ENCODE assay signal across 1 cellular context in the genomic region with DNA sequence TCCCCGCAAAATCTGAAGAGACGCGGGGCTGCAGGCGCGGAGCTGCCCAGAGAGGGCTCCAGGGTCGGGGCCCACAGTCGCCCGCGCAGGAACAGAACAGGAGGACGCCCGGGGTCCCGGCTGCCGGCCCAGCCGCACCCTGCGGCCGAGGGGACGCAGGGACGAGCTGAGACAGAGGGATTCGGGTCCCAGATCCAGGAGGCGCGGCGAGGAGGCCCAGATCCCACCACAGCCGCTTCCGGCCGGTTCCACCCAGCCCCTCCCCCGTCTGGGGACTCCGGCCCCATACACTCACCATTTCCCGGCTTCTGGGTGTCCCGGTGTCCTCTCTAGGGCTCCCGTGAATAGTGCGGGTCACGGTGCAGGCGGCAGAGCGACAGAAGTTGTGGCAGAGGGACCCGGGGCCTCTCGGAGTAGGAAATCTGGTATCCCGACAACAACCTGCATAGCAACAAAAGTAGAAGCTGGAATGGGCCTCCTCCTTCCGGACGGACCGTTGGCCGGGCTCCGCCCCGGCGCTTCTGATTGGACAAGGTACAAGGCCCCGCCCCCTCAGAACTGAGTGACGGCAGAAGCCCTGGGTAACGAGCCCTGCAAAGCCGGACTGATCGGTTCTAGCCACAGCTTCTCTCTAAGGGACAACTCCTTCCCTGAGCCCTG.
TF ChIP-seq lines count a peak whose summit lies in the region.

Gene ZNF20 (minus strand): TSS at position 466 of the 660 bp plus-strand sequence. CDS start 168 bp downstream, at position 298.

TF ChIP-seq in HepG2, 621 proteins besides CTCF, POLR2A, EP300 and RAD21 (continued from another document and continues in another):
- no peak; the same call in 1 of the 2 replicates for TF ChIP-seq TFAP4 (IDR thresholded peaks at IDR 0.05; ENCODE audit: borderline replicate concordance, low read depth)
- no peak for TF ChIP-seq USF2 (IDR thresholded peaks at IDR 0.05; ENCODE audit: low read depth, low read length)
- TF ChIP-seq USF2 (CRISPR knock-in tag; IDR thresholded peaks at IDR 0.05; ENCODE audit: borderline replicate concordance): 0 out of 2 replicates have a peak, but pooled peaks have one; percentile 22
- peak; percentile 89 for TF ChIP-seq PHF8 (CRISPR knock-in tag; IDR thresholded peaks at IDR 0.05)
- TF ChIP-seq ZNF619 (CRISPR knock-in tag; IDR thresholded peaks at IDR 0.05): no peak
- TF ChIP-seq ZNF703 (CRISPR knock-in tag; IDR thresholded peaks at IDR 0.05; ENCODE audit: borderline replicate concordance): 0 out of 2 replicates have a peak, but pooled peaks have one; percentile 51
- no peak; the same call in 1 of the 2 replicates for TF ChIP-seq ZNF274 (CRISPR knock-in tag; IDR thresholded peaks at IDR 0.05)
- peak; percentile 64 for TF ChIP-seq FOXJ3 (CRISPR knock-in tag; IDR thresholded peaks at IDR 0.05; ENCODE audit: borderline replicate concordance)
- TF ChIP-seq, protein P1, sequence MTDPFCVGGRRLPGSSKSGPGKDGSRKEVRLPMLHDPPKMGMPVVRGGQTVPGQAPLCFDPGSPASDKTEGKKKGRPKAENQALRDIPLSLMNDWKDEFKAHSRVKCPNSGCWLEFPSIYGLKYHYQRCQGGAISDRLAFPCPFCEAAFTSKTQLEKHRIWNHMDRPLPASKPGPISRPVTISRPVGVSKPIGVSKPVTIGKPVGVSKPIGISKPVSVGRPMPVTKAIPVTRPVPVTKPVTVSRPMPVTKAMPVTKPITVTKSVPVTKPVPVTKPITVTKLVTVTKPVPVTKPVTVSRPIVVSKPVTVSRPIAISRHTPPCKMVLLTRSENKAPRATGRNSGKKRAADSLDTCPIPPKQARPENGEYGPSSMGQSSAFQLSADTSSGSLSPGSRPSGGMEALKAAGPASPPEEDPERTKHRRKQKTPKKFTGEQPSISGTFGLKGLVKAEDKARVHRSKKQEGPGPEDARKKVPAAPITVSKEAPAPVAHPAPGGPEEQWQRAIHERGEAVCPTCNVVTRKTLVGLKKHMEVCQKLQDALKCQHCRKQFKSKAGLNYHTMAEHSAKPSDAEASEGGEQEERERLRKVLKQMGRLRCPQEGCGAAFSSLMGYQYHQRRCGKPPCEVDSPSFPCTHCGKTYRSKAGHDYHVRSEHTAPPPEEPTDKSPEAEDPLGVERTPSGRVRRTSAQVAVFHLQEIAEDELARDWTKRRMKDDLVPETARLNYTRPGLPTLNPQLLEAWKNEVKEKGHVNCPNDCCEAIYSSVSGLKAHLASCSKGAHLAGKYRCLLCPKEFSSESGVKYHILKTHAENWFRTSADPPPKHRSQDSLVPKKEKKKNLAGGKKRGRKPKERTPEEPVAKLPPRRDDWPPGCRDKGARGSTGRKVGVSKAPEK (CRISPR knock-in tag; IDR thresholded peaks at IDR 0.05; ENCODE audit: borderline replicate concordance): no peak
- TF ChIP-seq, protein P2, sequence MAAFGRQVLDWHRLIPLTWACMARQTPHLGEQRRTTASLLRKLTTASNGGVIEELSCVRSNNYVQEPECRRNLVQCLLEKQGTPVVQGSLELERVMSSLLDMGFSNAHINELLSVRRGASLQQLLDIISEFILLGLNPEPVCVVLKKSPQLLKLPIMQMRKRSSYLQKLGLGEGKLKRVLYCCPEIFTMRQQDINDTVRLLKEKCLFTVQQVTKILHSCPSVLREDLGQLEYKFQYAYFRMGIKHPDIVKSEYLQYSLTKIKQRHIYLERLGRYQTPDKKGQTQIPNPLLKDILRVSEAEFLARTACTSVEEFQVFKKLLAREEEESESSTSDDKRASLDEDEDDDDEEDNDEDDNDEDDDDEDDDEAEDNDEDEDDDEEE (CRISPR knock-in tag; IDR thresholded peaks at IDR 0.05): no peak
- 0 out of 2 replicates have a peak, but pooled peaks have one; percentile 30 for TF ChIP-seq BRD4 (CRISPR knock-in tag; IDR thresholded peaks at IDR 0.05)
- no peak for TF ChIP-seq SNAPC4 (CRISPR knock-in tag; IDR thresholded peaks at IDR 0.05)
- TF ChIP-seq, protein P3, sequence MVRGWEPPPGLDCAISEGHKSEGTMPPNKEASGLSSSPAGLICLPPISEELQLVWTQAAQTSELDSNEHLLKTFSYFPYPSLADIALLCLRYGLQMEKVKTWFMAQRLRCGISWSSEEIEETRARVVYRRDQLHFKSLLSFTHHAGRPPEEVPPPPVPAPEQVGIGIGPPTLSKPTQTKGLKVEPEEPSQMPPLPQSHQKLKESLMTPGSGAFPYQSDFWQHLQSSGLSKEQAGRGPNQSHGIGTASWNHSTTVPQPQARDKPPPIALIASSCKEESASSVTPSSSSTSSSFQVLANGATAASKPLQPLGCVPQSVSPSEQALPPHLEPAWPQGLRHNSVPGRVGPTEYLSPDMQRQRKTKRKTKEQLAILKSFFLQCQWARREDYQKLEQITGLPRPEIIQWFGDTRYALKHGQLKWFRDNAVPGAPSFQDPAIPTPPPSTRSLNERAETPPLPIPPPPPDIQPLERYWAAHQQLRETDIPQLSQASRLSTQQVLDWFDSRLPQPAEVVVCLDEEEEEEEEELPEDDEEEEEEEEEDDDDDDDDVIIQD (CRISPR knock-in tag; IDR thresholded peaks at IDR 0.05; ENCODE audit: low read depth): peak; percentile 32; the same call in 1 of the 2 replicates
- TF ChIP-seq IRX3 (CRISPR knock-in tag; IDR thresholded peaks at IDR 0.05; ENCODE audit: borderline replicate concordance, low read depth): no peak
- no peak; the same call in 1 of the 2 replicates for TF ChIP-seq NKX3-1 (CRISPR knock-in tag; IDR thresholded peaks at IDR 0.05)
- TF ChIP-seq ZBTB2 (CRISPR knock-in tag; IDR thresholded peaks at IDR 0.05; ENCODE audit: low read depth): 0 out of 2 replicates have a peak, but pooled peaks have one; percentile 25
- TF ChIP-seq IKZF5 (CRISPR knock-in tag; IDR thresholded peaks at IDR 0.05): 0 out of 2 replicates have a peak, but pooled peaks have one; percentile 27
- TF ChIP-seq ZSCAN20 (CRISPR knock-in tag; IDR thresholded peaks at IDR 0.05; ENCODE audit: borderline replicate concordance): 0 out of 2 replicates have a peak, but pooled peaks have one; percentile 38
- no peak for TF ChIP-seq HNF4A (CRISPR knock-in tag; IDR thresholded peaks at IDR 0.05)
- TF ChIP-seq ZNF850 (CRISPR knock-in tag; conservative IDR thresholded peaks at IDR 0.05): no peak
- TF ChIP-seq CENPBD1 (CRISPR knock-in tag; IDR thresholded peaks at IDR 0.05; ENCODE audit: borderline replicate concordance, low read depth): no peak
- TF ChIP-seq RARG (CRISPR knock-in tag; IDR thresholded peaks at IDR 0.05; ENCODE audit: low read depth): no peak
- TF ChIP-seq RARA (CRISPR knock-in tag; IDR thresholded peaks at IDR 0.05): no peak
- TF ChIP-seq, protein P4, sequence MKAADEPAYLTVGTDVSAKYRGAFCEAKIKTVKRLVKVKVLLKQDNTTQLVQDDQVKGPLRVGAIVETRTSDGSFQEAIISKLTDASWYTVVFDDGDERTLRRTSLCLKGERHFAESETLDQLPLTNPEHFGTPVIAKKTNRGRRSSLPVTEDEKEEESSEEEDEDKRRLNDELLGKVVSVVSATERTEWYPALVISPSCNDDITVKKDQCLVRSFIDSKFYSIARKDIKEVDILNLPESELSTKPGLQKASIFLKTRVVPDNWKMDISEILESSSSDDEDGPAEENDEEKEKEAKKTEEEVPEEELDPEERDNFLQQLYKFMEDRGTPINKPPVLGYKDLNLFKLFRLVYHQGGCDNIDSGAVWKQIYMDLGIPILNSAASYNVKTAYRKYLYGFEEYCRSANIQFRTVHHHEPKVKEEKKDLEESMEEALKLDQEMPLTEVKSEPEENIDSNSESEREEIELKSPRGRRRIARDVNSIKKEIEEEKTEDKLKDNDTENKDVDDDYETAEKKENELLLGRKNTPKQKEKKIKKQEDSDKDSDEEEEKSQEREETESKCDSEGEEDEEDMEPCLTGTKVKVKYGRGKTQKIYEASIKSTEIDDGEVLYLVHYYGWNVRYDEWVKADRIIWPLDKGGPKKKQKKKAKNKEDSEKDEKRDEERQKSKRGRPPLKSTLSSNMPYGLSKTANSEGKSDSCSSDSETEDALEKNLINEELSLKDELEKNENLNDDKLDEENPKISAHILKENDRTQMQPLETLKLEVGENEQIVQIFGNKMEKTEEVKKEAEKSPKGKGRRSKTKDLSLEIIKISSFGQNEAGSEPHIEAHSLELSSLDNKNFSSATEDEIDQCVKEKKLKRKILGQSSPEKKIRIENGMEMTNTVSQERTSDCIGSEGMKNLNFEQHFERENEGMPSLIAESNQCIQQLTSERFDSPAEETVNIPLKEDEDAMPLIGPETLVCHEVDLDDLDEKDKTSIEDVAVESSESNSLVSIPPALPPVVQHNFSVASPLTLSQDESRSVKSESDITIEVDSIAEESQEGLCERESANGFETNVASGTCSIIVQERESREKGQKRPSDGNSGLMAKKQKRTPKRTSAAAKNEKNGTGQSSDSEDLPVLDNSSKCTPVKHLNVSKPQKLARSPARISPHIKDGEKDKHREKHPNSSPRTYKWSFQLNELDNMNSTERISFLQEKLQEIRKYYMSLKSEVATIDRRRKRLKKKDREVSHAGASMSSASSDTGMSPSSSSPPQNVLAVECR (CRISPR knock-in tag; IDR thresholded peaks at IDR 0.05; ENCODE audit: borderline replicate concordance): peak; percentile 93
